9 cellular contexts compared by ENCODE assay signal in the genomic region with DNA sequence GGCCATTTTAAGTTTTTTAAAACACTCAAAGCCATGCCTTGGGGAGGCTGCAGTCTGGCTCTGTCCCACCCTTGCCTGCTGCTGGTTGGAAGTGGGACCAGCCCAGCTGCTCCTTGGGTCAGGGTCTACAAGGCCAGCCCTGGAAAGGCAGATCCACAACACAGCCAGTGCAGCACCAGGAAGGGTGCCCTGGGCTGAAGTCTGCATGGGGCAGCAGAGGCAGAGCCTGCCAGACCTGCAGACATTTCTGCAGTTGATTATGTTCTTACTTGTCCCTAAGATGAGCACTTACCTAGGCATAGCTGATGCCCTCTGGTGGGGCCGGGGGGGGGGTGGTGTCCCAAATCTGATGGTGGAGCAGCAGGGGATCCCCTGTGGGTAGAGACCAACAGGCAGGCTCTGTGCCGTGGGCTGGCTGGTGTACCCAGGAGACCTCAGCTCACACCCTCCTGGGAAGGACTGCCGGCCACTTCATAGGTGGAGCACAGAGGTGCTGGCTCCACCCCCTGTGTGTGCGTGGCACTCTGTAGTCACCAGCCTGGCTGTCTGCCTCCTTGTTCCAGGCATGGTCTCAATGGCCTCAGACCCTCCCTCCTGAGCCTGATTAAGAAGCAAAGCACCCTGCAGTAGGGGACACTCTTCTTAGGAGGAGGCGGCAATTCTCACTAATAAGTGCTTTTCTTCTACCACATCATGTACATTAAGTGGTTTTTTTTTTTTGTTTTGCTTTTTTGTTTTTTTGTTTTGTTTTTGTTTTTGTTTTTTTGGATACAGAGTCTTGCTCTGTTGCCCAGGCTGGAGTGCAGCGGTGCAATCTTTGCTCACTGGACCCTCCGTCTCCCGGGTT.
DNase-seq lines count a peak whose midpoint lies in the region; ATAC-seq and TF ChIP-seq lines count a peak whose summit lies in the region.
"Had no signal": no experiment of that assay in that cellular context is flagged by ENCODE, and none has a peak within 500 bp of the region (broad histone marks: within the 10 kb centered on the region; RNA-seq: fewer than 3 reads in every experiment).

No MANE protein-coding gene starts in this region.

- H3K9me3 ChIP-seq in left lung (no peaks in the 10 kb centered on the region), trophoblast cell (ENCODE audit: insufficient read depth, low read depth, low read length) (peaks cover 3% of the 10 kb centered on the region), vagina (no peaks in the 10 kb centered on the region)

- H3K4ac ChIP-seq in trophoblast cell (ENCODE audit: low read depth, low read length): no peak overlapping the region

- no peak overlapping the region for H2AK5ac ChIP-seq in trophoblast cell (ENCODE audit: low read length)

- DNase-seq in left lung (peak; percentile 77 to 88), SW 1271 (lab: John Stamatoyannopoulos, UW) (no peak), chondrocyte (ENCODE audit: low spot score) (no peak), trophoblast cell (no peak), vagina (ENCODE audit: extremely low spot score in 2 of 2) (no peak)

- H4K8ac ChIP-seq in trophoblast cell (ENCODE audit: low read depth, low read length): no peak overlapping the region

- no peak overlapping the region for H3K9ac ChIP-seq in trophoblast cell (ENCODE audit: low read length)
- H3K9ac ChIP-seq: parathyroid adenoma had no signal

- H4K91ac ChIP-seq in trophoblast cell (ENCODE audit: low read depth, low read length): no peak overlapping the region

- H3K4me1 ChIP-seq in left lung: peaks cover under 1 to 12% of the 10 kb centered on the region in 2 donors
- no peaks in the 10 kb centered on the region for H3K4me1 ChIP-seq in trophoblast cell (ENCODE audit: control insufficient read depth in 1 of 2, insufficient read depth in 2 of 2, low read length in 2 of 2)
- peaks cover 13% of the 10 kb centered on the region for H3K4me1 ChIP-seq in vagina
- H3K4me1 ChIP-seq: parathyroid adenoma had no signal

- no peak overlapping the region for H2BK5ac ChIP-seq in trophoblast cell (ENCODE audit: low read depth, low read length, poor library complexity)

- WGBS in trophoblast cell (ENCODE audit: extremely low coverage, insufficient coverage, insufficient read length): no CpG with 5 or more reads among the region's 8 CpGs

- intact Hi-C loops in left lung (cut with DNase I) (no loop called here), vagina (cut with DNase I) (no loop called here)

- no peak overlapping the region for H3K14ac ChIP-seq in trophoblast cell (ENCODE audit: low read length)

- no peak overlapping the region for H3K4me3 Mint-ChIP-seq in chondrocyte (ENCODE audit: unreplicated experiment)

- H3K27me3 ChIP-seq in left lung: no peaks in the 10 kb centered on the region
- H3K27me3 ChIP-seq in trophoblast cell (ENCODE audit: insufficient read depth, low read length): no peaks in the 10 kb centered on the region
- no peaks in the 10 kb centered on the region for H3K27me3 ChIP-seq in vagina

- H3K27ac ChIP-seq in left lung (peak overlapping the region in 1 of 2 donors; percentile 3), trophoblast cell (ENCODE audit: low read depth, low read length) (no peak overlapping the region), vagina (no peak overlapping the region)
- H3K27ac ChIP-seq: parathyroid adenoma had no signal

- H3K9me3 Mint-ChIP-seq in chondrocyte (ENCODE audit: low read depth): no peaks in the 10 kb centered on the region

- H2BK12ac ChIP-seq in trophoblast cell (ENCODE audit: low read length): no peak overlapping the region

- H4K12ac ChIP-seq in trophoblast cell (ENCODE audit: low read depth, low read length): no peak overlapping the region

- H3K4me3 ChIP-seq in left lung (peak overlapping the region in 1 of 2 donors; percentile 28), trophoblast cell (ENCODE audit: low read depth, low read length) (no peak overlapping the region), vagina (no peak overlapping the region)

- no peaks in the 10 kb centered on the region for H3K79me2 ChIP-seq in trophoblast cell (ENCODE audit: control insufficient read depth, insufficient read depth, low read length, poor library complexity)
- H3K79me2 ChIP-seq: parathyroid adenoma had no signal

- no peaks in the 10 kb centered on the region for H3K79me1 ChIP-seq in trophoblast cell (ENCODE audit: low read length)

- H3K4me2 ChIP-seq in trophoblast cell (ENCODE audit: low read length): no peak overlapping the region

- no peak overlapping the region for H2AFZ ChIP-seq in trophoblast cell (ENCODE audit: insufficient read depth, low read length, poor library complexity)
- H2AFZ ChIP-seq: parathyroid adenoma had no signal

- no peak overlapping the region for H2BK120ac ChIP-seq in trophoblast cell (ENCODE audit: insufficient read depth, low read length, poor library complexity)

- TF ChIP-seq POLR2A in GM18505 (IDR thresholded peaks at IDR 0.05; ENCODE audit: borderline replicate concordance, extremely low read depth, insufficient read depth, insufficient read length): peak; percentile 93
- no peak for TF ChIP-seq POLR2A in vagina (IDR thresholded peaks at IDR 0.05)

- TF ChIP-seq CTCF in left lung (IDR thresholded peaks at IDR 0.05) (no peak), chondrocyte (IDR thresholded peaks at IDR 0.05) (no peak), vagina (IDR thresholded peaks at IDR 0.05) (no peak)

- no peak overlapping the region for H3K23ac ChIP-seq in trophoblast cell (ENCODE audit: low read length)

- ATAC-seq in GM18505 (IDR thresholded peaks at IDR 0.05; ENCODE audit: unreplicated experiment): peak; percentile 56
- peak; percentile 67 for ATAC-seq in GM21423 (IDR thresholded peaks at IDR 0.05; ENCODE audit: unreplicated experiment)
- peak; percentile 41 for ATAC-seq in HG03469 (IDR thresholded peaks at IDR 0.05; ENCODE audit: unreplicated experiment)
- peak; percentile 99 for ATAC-seq in left lung

- no peaks in the 10 kb centered on the region for H3K36me3 Mint-ChIP-seq in chondrocyte (ENCODE audit: low read depth)

- H3K36me3 ChIP-seq in left lung: no peaks in the 10 kb centered on the region
- no peaks in the 10 kb centered on the region for H3K36me3 ChIP-seq in trophoblast cell (ENCODE audit: control insufficient read depth in 1 of 2, insufficient read depth in 2 of 2, low read length in 2 of 2)
- H3K36me3 ChIP-seq in vagina: no peaks in the 10 kb centered on the region

- peaks cover 4% of the 10 kb centered on the region for H3K4me1 Mint-ChIP-seq in chondrocyte (ENCODE audit: low read depth)

- H3K18ac ChIP-seq in trophoblast cell (ENCODE audit: low read length): no peak overlapping the region

- H3K27ac Mint-ChIP-seq in chondrocyte (ENCODE audit: unreplicated experiment): no peak overlapping the region

- peaks cover 4% of the 10 kb centered on the region for H3K27me3 Mint-ChIP-seq in chondrocyte (ENCODE audit: low read depth)

Comparison
In these comparisons a context has a peak if more than half of its experiments do, and no peak if none do; other contexts are left out.
1. ATAC-seq: peak in every context shown above with its lines; median percentile 99 in left lung; 67 in GM21423; 56 in GM18505; 41 in HG03469.
2. DNase-seq: peak in left lung (2 of 2); none in SW 1271 (0 of 2), chondrocyte (single experiment), trophoblast cell (0 of 2) and vagina (0 of 2).